Comparison of ENCODE assay signal across 8 cellular contexts in the genomic region with DNA sequence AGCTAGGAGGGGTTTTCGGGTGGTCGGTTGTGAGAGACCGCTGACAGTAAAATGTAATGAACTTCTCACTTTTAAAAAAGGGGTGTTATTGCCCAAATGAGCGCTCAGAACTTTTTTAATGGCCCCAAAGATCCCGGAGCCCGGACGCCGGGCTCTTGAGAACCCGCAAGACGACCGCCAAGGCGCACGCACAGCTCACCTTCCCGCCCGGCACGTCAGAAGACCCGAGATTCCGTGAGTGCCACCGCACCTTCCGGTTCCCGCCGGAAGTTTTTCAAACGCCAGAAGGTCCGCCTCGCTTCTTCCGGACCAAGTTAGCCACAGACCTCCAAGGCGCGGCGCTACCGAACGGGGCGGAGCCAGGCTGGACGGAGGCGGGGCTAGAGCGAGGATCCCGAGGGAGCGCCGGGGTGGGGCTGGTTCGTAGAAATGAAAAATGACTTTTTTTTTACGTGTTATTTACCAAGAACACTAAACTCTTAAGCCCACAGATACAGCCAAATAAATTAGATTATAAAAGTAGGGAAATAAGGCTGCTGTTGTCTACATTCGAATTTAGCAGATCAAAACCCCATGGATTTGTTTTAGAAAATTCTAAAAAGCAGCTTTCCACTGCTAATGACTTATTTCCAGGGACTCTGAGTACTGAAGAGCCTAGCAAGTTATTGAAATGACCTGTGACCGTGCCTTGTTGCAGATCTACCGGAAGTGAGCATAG. TPM values are rescaled to one million over a fixed set of nuclear protein-coding genes. Genes with fewer than 3 reads are reported as not detected.
DNase-seq lines count a peak whose midpoint lies in the region; ATAC-seq and TF ChIP-seq lines count a peak whose summit lies in the region.

A gene with protein sequence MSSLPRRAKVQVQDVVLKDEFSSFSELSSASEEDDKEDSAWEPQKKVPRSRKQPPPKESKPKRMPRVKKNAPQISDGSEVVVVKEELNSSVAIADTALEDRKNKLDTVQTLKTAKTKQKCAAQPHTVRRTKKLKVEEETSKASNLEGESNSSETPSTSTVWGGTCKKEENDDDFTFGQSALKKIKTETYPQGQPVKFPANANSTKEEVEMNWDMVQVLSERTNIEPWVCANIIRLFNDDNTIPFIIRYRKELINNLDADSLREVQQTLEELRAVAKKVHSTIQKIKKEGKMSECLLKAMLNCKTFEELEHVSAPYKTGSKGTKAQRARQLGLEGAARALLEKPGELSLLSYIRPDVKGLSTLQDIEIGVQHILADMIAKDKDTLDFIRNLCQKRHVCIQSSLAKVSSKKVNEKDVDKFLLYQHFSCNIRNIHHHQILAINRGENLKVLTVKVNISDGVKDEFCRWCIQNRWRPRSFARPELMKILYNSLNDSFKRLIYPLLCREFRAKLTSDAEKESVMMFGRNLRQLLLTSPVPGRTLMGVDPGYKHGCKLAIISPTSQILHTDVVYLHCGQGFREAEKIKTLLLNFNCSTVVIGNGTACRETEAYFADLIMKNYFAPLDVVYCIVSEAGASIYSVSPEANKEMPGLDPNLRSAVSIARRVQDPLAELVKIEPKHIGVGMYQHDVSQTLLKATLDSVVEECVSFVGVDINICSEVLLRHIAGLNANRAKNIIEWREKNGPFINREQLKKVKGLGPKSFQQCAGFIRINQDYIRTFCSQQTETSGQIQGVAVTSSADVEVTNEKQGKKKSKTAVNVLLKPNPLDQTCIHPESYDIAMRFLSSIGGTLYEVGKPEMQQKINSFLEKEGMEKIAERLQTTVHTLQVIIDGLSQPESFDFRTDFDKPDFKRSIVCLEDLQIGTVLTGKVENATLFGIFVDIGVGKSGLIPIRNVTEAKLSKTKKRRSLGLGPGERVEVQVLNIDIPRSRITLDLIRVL (minus strand): TSS at position 248 of the 718 bp plus-strand sequence. CDS start 5,826 bp downstream, outside the sequence.

- ATAC-seq in HG02798 (IDR thresholded peaks at IDR 0.05; ENCODE audit: poor library complexity, unreplicated experiment) = peak; percentile 97

- no peak within 1 kb of the TSS for H2AK5ac ChIP-seq in trophoblast cell (ENCODE audit: low read length)

- H2BK12ac ChIP-seq in trophoblast cell (ENCODE audit: low read length) = no peak within 1 kb of the TSS

- peak within 1 kb of the TSS; percentile 60 for H3K4me2 ChIP-seq in trophoblast cell (ENCODE audit: low read length)

- H3K4me1 ChIP-seq in adipocyte (ENCODE audit: control insufficient read depth, insufficient read depth, low read length) (peaks cover 52% of the 10 kb centered on the region), cardiac muscle cell (ENCODE audit: low read depth) (peaks cover 12% of the 10 kb centered on the region), trophoblast cell (ENCODE audit: control insufficient read depth in 1 of 2, insufficient read depth in 2 of 2, low read length in 2 of 2) (peaks cover 0 to 4% of the 10 kb centered on the region in 2 experiments), transverse colon (peaks cover 0 to 20% (median 11%) of the 10 kb centered on the region in 4 donors)

- in situ Hi-C loops in transverse colon (cut with MboI; ENCODE audit: low pct_ligation_motif_present in 1 of 4, low pct_unique_long_range_greater_than_20kb in 1 of 4, low sequenced_read_pairs in 3 of 4) = no loop called here

- DNase-seq in NCI-H1436 (lab: John Stamatoyannopoulos, UW) = peak; percentile 90
- peak; percentile 61 for DNase-seq in T follicular helper cell (ENCODE audit: low read depth)
- DNase-seq in adipocyte (ENCODE audit: low read depth) = peak; percentile 99
- peak; percentile 93 to 98 for DNase-seq in cardiac muscle cell (ENCODE audit: low read depth in 1 of 2, low spot score in 1 of 2)
- DNase-seq in trophoblast cell = peak; percentile 97 to 99
- peak; percentile 98 for DNase-seq in transverse colon

- no peaks in the 10 kb centered on the region for H3K79me2 ChIP-seq in trophoblast cell (ENCODE audit: control insufficient read depth, insufficient read depth, low read length, poor library complexity)

- H3K27ac ChIP-seq in cardiac muscle cell (peak within 1 kb of the TSS; percentile 97), trophoblast cell (ENCODE audit: low read depth, low read length) (peak within 1 kb of the TSS; percentile 78), transverse colon (peak within 1 kb of the TSS; percentile 92 to 97 (median 93))

- TF ChIP-seq POLR2A in transverse colon (IDR thresholded peaks at IDR 0.05) = peak; percentile 54

- intact Hi-C loops in transverse colon (cut with DNase I; ENCODE audit: low total_unique reads) = no loop called here

- H4K8ac ChIP-seq in trophoblast cell (ENCODE audit: low read depth, low read length) = peak within 1 kb of the TSS; percentile 87

- H3K9me3 ChIP-seq in adipocyte (ENCODE audit: control insufficient read depth, low read length) (no peaks in the 10 kb centered on the region), cardiac muscle cell (ENCODE audit: low read depth) (no peaks in the 10 kb centered on the region), trophoblast cell (ENCODE audit: insufficient read depth, low read depth, low read length) (no peaks in the 10 kb centered on the region), transverse colon (no peaks in the 10 kb centered on the region)

- no peaks in the 10 kb centered on the region for H3K27me3 ChIP-seq in adipocyte (replicated peaks; ENCODE audit: control insufficient read depth, insufficient read depth, low read length)
- H3K27me3 ChIP-seq in cardiac muscle cell = no peaks in the 10 kb centered on the region
- no peaks in the 10 kb centered on the region for H3K27me3 ChIP-seq in trophoblast cell (ENCODE audit: insufficient read depth, low read length)
- H3K27me3 ChIP-seq in transverse colon = no peaks in the 10 kb centered on the region

- no peak within 1 kb of the TSS for H3K23ac ChIP-seq in trophoblast cell (ENCODE audit: low read length)

- peak within 1 kb of the TSS; percentile 42 for H4K91ac ChIP-seq in trophoblast cell (ENCODE audit: low read depth, low read length)

- H3K4ac ChIP-seq in trophoblast cell (ENCODE audit: low read depth, low read length) = peak within 1 kb of the TSS; percentile 67

- WGBS in trophoblast cell (ENCODE audit: extremely low coverage, insufficient coverage, insufficient read length) = no CpG with 5 or more reads among the region's 43 CpGs
- 0 to 2% methylated on average over 1 to 43 of the region's 43 CpGs for whole genome bisulfite sequencing in transverse colon (ENCODE audit: low coverage in 1 of 2), 2 donors

- H3K9ac ChIP-seq in adipocyte (ENCODE audit: low read length) (peak within 1 kb of the TSS; percentile 91), trophoblast cell (ENCODE audit: low read length) (peak within 1 kb of the TSS; percentile 61)

- H2AFZ ChIP-seq in trophoblast cell (ENCODE audit: insufficient read depth, low read length, poor library complexity) = peak within 1 kb of the TSS; percentile 32

- H3K14ac ChIP-seq in trophoblast cell (ENCODE audit: low read length) = peak within 1 kb of the TSS; percentile 56

- H4K12ac ChIP-seq in trophoblast cell (ENCODE audit: low read depth, low read length) = no peak within 1 kb of the TSS

- no peak for TF ChIP-seq EP300 in transverse colon (IDR thresholded peaks at IDR 0.05; ENCODE audit: low read depth)

- no peaks in the 10 kb centered on the region for H3K36me3 ChIP-seq in adipocyte (ENCODE audit: control insufficient read depth, insufficient read depth, low read length, severe bottlenecking)
- H3K36me3 ChIP-seq in cardiac muscle cell = no peaks in the 10 kb centered on the region
- no peaks in the 10 kb centered on the region for H3K36me3 ChIP-seq in trophoblast cell (ENCODE audit: control insufficient read depth in 1 of 2, insufficient read depth in 2 of 2, low read length in 2 of 2)
- H3K36me3 ChIP-seq in transverse colon = no peaks in the 10 kb centered on the region

- H3K4me3 ChIP-seq in GM12875 (ENCODE audit: low read depth, low read length) (peak within 1 kb of the TSS; percentile 68), adipocyte (ENCODE audit: low read length) (peak within 1 kb of the TSS; percentile 95), cardiac muscle cell (peak within 1 kb of the TSS; percentile 97), trophoblast cell (ENCODE audit: low read depth, low read length) (peak within 1 kb of the TSS; percentile 75), transverse colon (peak within 1 kb of the TSS; percentile 58 to 94 (median 76))

- H3K79me1 ChIP-seq in trophoblast cell (ENCODE audit: low read length) = peaks cover 9% of the 10 kb centered on the region

- TF ChIP-seq CTCF in GM12875 (IDR thresholded peaks at IDR 0.05; ENCODE audit: borderline replicate concordance, insufficient read depth, low read depth, low read length) (no peak), cardiac muscle cell (IDR thresholded peaks at IDR 0.05; ENCODE audit: low read depth, low read length) (no peak), transverse colon (IDR thresholded peaks at IDR 0.05) (peak in 1 of 5 experiments; percentile 25)

- H3K18ac ChIP-seq in trophoblast cell (ENCODE audit: low read length) = peak within 1 kb of the TSS; percentile 29

- H2BK120ac ChIP-seq in trophoblast cell (ENCODE audit: insufficient read depth, low read length, poor library complexity) = peak within 1 kb of the TSS; percentile 41

- H2BK5ac ChIP-seq in trophoblast cell (ENCODE audit: low read depth, low read length, poor library complexity) = no peak within 1 kb of the TSS

RNA-seq across cellular contexts. Expression of the gene that starts here (rescaled TPM):
- 13.7 and 14.7 TPM in 2 replicates for total RNA-seq in cardiac muscle cell
- polyA plus RNA-seq in cardiac muscle cell = 10.6 and 10.7 TPM in 2 replicates
- 9.2 and 9.6 TPM in 2 replicates for polyA plus RNA-seq in trophoblast cell (2013)
- 10 to 100 TPM; 13.5 to 36.2 (median 26.8) TPM for total RNA-seq in transverse colon

Comparison
In these comparisons a context has a peak if more than half of its experiments do, and no peak if none do; other contexts are left out.
1. Peak in every context shown above with its lines: DNase-seq, ATAC-seq, H3K4me3 ChIP-seq and H3K27ac ChIP-seq.